14 cellular contexts compared by ENCODE assay signal in the genomic region with DNA sequence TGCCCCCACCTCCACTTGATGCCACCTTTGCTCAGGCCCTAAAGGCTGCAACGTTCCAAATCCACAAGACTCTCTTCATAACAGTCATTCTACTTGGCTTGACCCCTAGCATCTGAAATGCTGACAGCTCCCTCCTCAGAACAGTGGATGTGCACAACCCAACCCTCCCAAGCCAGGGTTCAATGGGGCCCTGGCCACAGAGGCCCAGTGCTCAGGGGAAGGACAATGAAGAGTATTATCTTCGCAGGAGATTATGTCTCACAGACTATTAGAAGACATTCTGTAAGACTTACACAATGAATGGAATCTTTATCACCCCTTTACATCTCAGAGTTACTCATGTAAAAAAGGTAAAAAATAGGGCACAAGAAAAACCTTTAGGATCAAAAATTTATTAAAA.
"Had no signal": no experiment of that assay in that cellular context is flagged by ENCODE, and none has a peak within 500 bp of the region (broad histone marks: within the 10 kb centered on the region; RNA-seq: fewer than 3 reads in every experiment).

No MANE protein-coding gene starts in this region.

- DNase-seq: NCI-H1048, NCI-H187, NCI-H1930, NCI-H2081 treated with DMSO at 0.1 percent for 48 hours, NCI-H2107, NCI-H2171, NCI-H510A, SHP77, SIG-M5 had no signal

- H3K4me3 ChIP-seq: MG63, PC-9, SJCRH30 had no signal

- H3K9ac ChIP-seq: SK-N-SH had no signal

- H2AFZ ChIP-seq: PC-9 had no signal

- H3K36me3 ChIP-seq: SJCRH30 had no signal

- H3K4me2 ChIP-seq: PC-9, SK-N-SH had no signal

- H3K9me3 ChIP-seq: MG63, SJCRH30, SK-N-SH had no signal

- H3K27me3 ChIP-seq: MG63, SJCRH30 had no signal

- H3K4me1 ChIP-seq: SJCRH30 had no signal

- H3K27ac ChIP-seq: PC-9, RWPE1, SJCRH30 had no signal
